Comparison of ENCODE assay signal across 1 cellular context in genomic region chr13:24338721-24339120, GRCh38.
TF ChIP-seq lines count a peak whose summit lies in the region.

No MANE protein-coding gene starts in this region.

TF ChIP-seq in GM23338, 12 proteins besides CTCF, POLR2A, EP300 and RAD21:
- TF ChIP-seq STAT1 (IDR thresholded peaks at IDR 0.05; ENCODE audit: unreplicated experiment) (no peak), EZH2phosphoT487 (IDR thresholded peaks at IDR 0.05; ENCODE audit: unreplicated experiment) (no peak), CREB1 (CRISPR knock-in tag; IDR thresholded peaks at IDR 0.05; ENCODE audit: low read depth) (no peak), NANOG (IDR thresholded peaks at IDR 0.05; ENCODE audit: borderline replicate concordance) (no peak)
